ENCODE assay signal across 8 cellular contexts in genomic region chr3:15794842-15795562, GRCh38. TPM values are rescaled to one million over a fixed set of nuclear protein-coding genes. Genes with fewer than 3 reads are reported as not detected.
DNase-seq lines count a peak whose midpoint lies in the region; ATAC-seq and TF ChIP-seq lines count a peak whose summit lies in the region.

No MANE protein-coding gene starts in this region.

- peaks cover 16% of the 10 kb centered on the region for H3K27me3 Mint-ChIP-seq in HFFc6 (ENCODE audit: insufficient read depth)
- no peaks in the 10 kb centered on the region for H3K27me3 Mint-ChIP-seq in memory B cell

- H3K4me1 Mint-ChIP-seq in HFFc6 (ENCODE audit: low read depth): peaks cover 63% of the 10 kb centered on the region
- H3K4me1 Mint-ChIP-seq in memory B cell: peaks cover 24% of the 10 kb centered on the region

- TF ChIP-seq CTCF in HFFc6 (IDR thresholded peaks at IDR 0.05) (peak; percentile 68), ascending aorta (IDR thresholded peaks at IDR 0.05) (no peak)

- H3K4me3 Mint-ChIP-seq in HFFc6 (peak overlapping the region; percentile 94), memory B cell (no peak overlapping the region)

- H3K9me3 Mint-ChIP-seq in HFFc6: peaks cover 22% of the 10 kb centered on the region
- H3K9me3 Mint-ChIP-seq in memory B cell: peaks cover 1% of the 10 kb centered on the region

- H3K27ac ChIP-seq in ascending aorta: peak overlapping the region; percentile 73 to 76

- H3K9me3 ChIP-seq in ascending aorta: no peaks in the 10 kb centered on the region

- H3K4me1 ChIP-seq in ascending aorta: peaks cover 5 to 6% of the 10 kb centered on the region in 2 donors

- no peaks in the 10 kb centered on the region for H3K36me3 ChIP-seq in ascending aorta

- intact Hi-C loops in ascending aorta (cut with DNase I): no loop called here

- in situ Hi-C loops in ACHN (cut with HindIII; ENCODE audit: low pct_ligation_motif_present, low pct_unique_long_range_greater_than_20kb, low sequenced_read_pairs): no loop called here

- ATAC-seq in memory B cell (ENCODE audit: low read depth) (no peak), GM19452 (IDR thresholded peaks at IDR 0.05; ENCODE audit: unreplicated experiment) (no peak), HG02763 (IDR thresholded peaks at IDR 0.05; ENCODE audit: unreplicated experiment) (no peak)

- peak; percentile 30 for DNase-seq in ACHN
- no peak for DNase-seq in HFFc6
- no peak for DNase-seq in ascending aorta (ENCODE audit: low spot score in 2 of 2)
- DNase-seq in memory B cell (ENCODE audit: low spot score in 2 of 2): no peak
- DNase-seq in amniotic stem cell (lab: John Stamatoyannopoulos, UW): no peak
- DNase-seq in NCI-H774 (lab: John Stamatoyannopoulos, UW): no peak

- H3K4me3 ChIP-seq in ascending aorta: peak overlapping the region; percentile 43 to 54

- H3K27ac Mint-ChIP-seq in HFFc6 (peak overlapping the region; percentile 98), memory B cell (peak overlapping the region; percentile 93)

- no peaks in the 10 kb centered on the region for H3K27me3 ChIP-seq in ascending aorta

- peaks cover 66% of the 10 kb centered on the region for H3K36me3 Mint-ChIP-seq in HFFc6 (ENCODE audit: low read depth)
- H3K36me3 Mint-ChIP-seq in memory B cell: peaks cover 13% of the 10 kb centered on the region

RNA-seq across cellular contexts. Expression of gene ANKRD28, which starts 2.8 kb away (rescaled TPM):
- total RNA-seq in HFFc6 (2021; fragmentation: NEBNext Ultra II Directional; extraction: Animal tissue kit (Norgen Biotek cat#: 25700)): 10 to 100 TPM; 80.4 to 96.3 (median 90.4) TPM
- total RNA-seq in ascending aorta: 19.7 TPM
